In the genomic region with DNA sequence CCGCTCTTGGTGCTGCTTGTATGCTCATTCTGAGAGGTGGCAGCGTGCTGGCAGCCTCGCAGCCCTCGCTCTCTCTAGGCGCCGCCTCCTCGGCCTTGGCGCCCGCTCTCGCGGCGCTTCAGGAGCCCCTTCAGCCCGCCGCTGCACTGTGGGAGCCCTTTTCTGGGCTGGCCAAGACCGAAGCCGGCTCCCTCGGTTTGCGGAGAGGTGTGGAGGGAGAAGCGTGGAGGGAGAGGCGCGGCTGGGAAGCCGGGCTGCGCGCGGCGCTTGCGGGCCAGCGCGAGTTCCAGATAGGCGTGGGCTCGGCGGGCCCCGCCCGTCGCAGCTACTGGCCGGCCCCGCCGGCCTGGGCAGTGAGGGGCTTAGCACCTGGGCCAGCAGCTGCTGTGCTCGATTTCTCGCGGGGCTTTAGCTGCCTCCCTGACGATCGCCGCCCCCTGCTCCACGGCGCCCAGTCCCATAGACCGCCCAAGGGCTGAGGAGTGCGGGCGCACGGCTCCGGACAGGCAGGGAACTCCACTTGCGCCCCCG, we compare ENCODE assay signal across 8 cellular contexts. TPM values are rescaled to one million over a fixed set of nuclear protein-coding genes. Genes with fewer than 3 reads are reported as not detected.
DNase-seq lines count a peak whose midpoint lies in the region; ATAC-seq and TF ChIP-seq lines count a peak whose summit lies in the region.

No MANE protein-coding gene starts in this region.

- no peaks in the 10 kb centered on the region for H3K27me3 ChIP-seq in lung (ENCODE audit: control insufficient read depth, insufficient read depth)

- H3K27ac ChIP-seq in lung (ENCODE audit: low read depth in 1 of 2, low read length in 1 of 2): peak overlapping the region; percentile 40 to 78

- 19 to 22% methylated on average over 48 to 53 of the region's 53 CpGs for WGBS in lung, 2 donors

- H3K4me3 ChIP-seq in choroid plexus epithelial cell (ENCODE audit: low read depth, low read length): peak overlapping the region; percentile 55
- peak overlapping the region; percentile 45 for H3K4me3 ChIP-seq in lung

- no peak for TF ChIP-seq CTCF in choroid plexus epithelial cell (conservative IDR thresholded peaks at IDR 0.05; ENCODE audit: low read depth, low read length)
- no peak for TF ChIP-seq CTCF in lung (IDR thresholded peaks at IDR 0.05; ENCODE audit: control extremely low read depth, extremely low read depth)

- peaks cover 3 to 5% of the 10 kb centered on the region in 2 donors for H3K9me3 ChIP-seq in lung (ENCODE audit: control insufficient read depth in 2 of 2, insufficient read depth in 1 of 2, low read length in 1 of 2)

- peaks cover 0 to 2% of the 10 kb centered on the region in 2 donors for H3K4me1 ChIP-seq in lung (ENCODE audit: control insufficient read depth in 2 of 2, insufficient read depth in 2 of 2, low read length in 2 of 2)

- DNase-seq in RPMI7951 (ENCODE audit: low read depth) (peak; percentile 69), choroid plexus epithelial cell (ENCODE audit: low read depth) (peak; percentile 42), lung (ENCODE audit: low spot score) (peak; percentile 39), superior temporal gyrus (ENCODE audit: extremely low spot score) (peak; percentile 33), hippocampal formation (lab: John Stamatoyannopoulos, UW) (no peak)

- no peaks in the 10 kb centered on the region for H3K36me3 ChIP-seq in lung (ENCODE audit: control insufficient read depth in 2 of 2, insufficient read depth in 2 of 2, low read length in 2 of 2)

- peak; percentile 58 for ATAC-seq in GM19023 (IDR thresholded peaks at IDR 0.05; ENCODE audit: unreplicated experiment)
- ATAC-seq in lung (ENCODE audit: insufficient read depth, low FRiP score): peak; percentile 77
- no peak for ATAC-seq in HG03097 (IDR thresholded peaks at IDR 0.05; ENCODE audit: low FRiP score, unreplicated experiment)
- ATAC-seq in HG02588 (IDR thresholded peaks at IDR 0.05; ENCODE audit: unreplicated experiment): no peak

RNA-seq across cellular contexts. Expression of a gene that starts 19.5 kb away (rescaled TPM):
- 10.6 and 12.1 TPM in 2 replicates for total RNA-seq in RPMI7951 (2014; rRNA removed; shearing (Covaris generic))
- 10 to 100 TPM; 21.9 to 38.4 TPM for total RNA-seq in lung
- polyA plus RNA-seq in lung: 10 to 100 TPM; 12.1 to 14.2 TPM

Comparison
In these comparisons a context has a peak if more than half of its experiments do, and no peak if none do; other contexts are left out.
1. ATAC-seq: peak in GM19023 (single experiment) and lung (single experiment); none in HG03097 (single experiment) and HG02588 (single experiment).
2. DNase-seq: peak in RPMI7951 (single experiment), choroid plexus epithelial cell (single experiment), lung (single experiment) and superior temporal gyrus (single experiment); none in hippocampal formation (0 of 2).